8 cellular contexts compared by ENCODE assay signal in genomic region chr4:124631760-124632159, GRCh38.
DNase-seq lines count a peak whose midpoint lies in the region; ATAC-seq and TF ChIP-seq lines count a peak whose summit lies in the region.

No MANE protein-coding gene starts in this region.

- no peak overlapping the region for H3K4me3 ChIP-seq in astrocyte of the cerebellum (ENCODE audit: low read depth, low read length)

- in situ Hi-C loops in astrocyte of the cerebellum (cut with HindIII; ENCODE audit: low sequenced_read_pairs), result no loop called here

- DNase-seq in AG20443 (ENCODE audit: low spot score), result peak; percentile 76
- peak; percentile 61 for DNase-seq in HK-2 (ENCODE audit: unreplicated experiment)
- peak; percentile 89 for DNase-seq in astrocyte of the cerebellum (ENCODE audit: low read depth)
- DNase-seq in lung microvascular endothelial cell (ENCODE audit: low read depth in 2 of 2), result peak; percentile 30 to 99
- DNase-seq in nucleus accumbens (lab: John Stamatoyannopoulos, UW), result no peak
- no peak for DNase-seq in NCI-H510A (lab: John Stamatoyannopoulos, UW)
- no peak for DNase-seq in OCI-M2 (lab: John Stamatoyannopoulos, UW; ENCODE audit: unreplicated experiment)

- peak; percentile 92 for ATAC-seq in GM21367 (IDR thresholded peaks at IDR 0.05; ENCODE audit: unreplicated experiment)

- no peak for TF ChIP-seq CTCF in astrocyte of the cerebellum (IDR thresholded peaks at IDR 0.05; ENCODE audit: low read depth, low read length, missing control alignments)

Comparison
In these comparisons a context has a peak if more than half of its experiments do, and no peak if none do; other contexts are left out.
1. DNase-seq: peak in AG20443 (single experiment), HK-2 (single experiment), astrocyte of the cerebellum (single experiment) and lung microvascular endothelial cell (2 of 2); none in nucleus accumbens (0 of 56), NCI-H510A (single experiment) and OCI-M2 (single experiment).